In the genomic region with DNA sequence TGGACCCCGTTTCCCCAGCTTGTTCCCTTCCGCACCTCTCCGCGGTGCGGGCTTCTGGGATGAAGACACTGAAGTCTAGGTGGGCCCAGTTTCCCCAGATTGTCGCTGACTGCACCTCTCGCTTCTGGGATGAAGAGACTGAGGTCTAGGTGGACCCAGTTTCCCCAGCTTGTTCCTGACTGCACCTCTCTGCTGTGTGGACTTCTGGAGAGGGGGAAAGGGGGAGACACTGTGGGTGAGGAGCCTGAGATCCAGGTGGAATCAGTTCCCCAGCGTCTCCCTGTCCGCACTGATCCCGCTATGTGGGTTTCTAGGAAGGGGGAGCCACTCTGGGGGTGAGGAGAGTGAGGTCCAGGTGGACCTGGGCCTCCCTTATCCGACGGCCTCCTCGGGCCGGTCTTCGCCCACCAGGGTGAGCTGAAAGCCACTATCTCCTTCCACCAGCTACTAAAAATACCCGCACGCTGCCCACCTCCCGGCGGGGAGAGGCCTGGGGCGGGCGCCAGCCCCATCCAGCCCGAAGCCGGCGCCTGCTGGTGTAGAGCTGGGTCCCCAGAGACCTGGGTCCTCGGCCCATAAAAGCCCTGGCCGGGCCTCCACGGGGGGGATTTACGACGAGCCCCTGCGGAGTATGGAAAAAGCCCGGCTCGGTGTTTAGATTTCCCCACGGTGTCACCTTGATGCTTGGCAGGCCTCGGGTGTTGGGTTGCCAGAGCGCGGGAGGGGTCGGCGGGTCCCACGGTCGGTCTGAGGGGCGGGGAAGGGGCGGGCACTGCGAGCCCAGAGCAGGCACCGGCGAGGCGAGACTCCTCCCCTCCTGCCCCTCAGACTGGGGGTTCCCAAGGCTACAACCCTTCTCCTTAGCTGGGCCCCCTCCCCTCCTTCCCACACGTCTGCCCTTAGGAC, we compare ENCODE assay signal across 9 cellular contexts. TPM values are rescaled to one million over a fixed set of nuclear protein-coding genes. Genes with fewer than 3 reads are reported as not detected.
A peak's percentile ranks its signal among the peaks of the same experiment; 100 is the strongest.
DNase-seq lines count a peak whose midpoint lies in the region; ATAC-seq and TF ChIP-seq lines count a peak whose summit lies in the region.
"Had no signal": no experiment of that assay in that cellular context is flagged by ENCODE, and none has a peak within 500 bp of the region (broad histone marks: within the 10 kb centered on the region; RNA-seq: fewer than 3 reads in every experiment).

No MANE protein-coding gene starts in this region.

- H2AFZ ChIP-seq in parathyroid adenoma, result peak overlapping the region; percentile 93

- no peaks in the 10 kb centered on the region for H3K79me2 ChIP-seq in parathyroid adenoma

- no peaks in the 10 kb centered on the region for H3K27me3 ChIP-seq in parathyroid adenoma (ENCODE audit: control insufficient read depth, insufficient read depth, low read length)

- TF ChIP-seq CTCF in fibroblast of villous mesenchyme (IDR thresholded peaks at IDR 0.05; ENCODE audit: insufficient read depth, low read depth, low read length) (no peak), parathyroid adenoma (IDR thresholded peaks at IDR 0.05) (no peak)

- H3K4me3 ChIP-seq in fibroblast of villous mesenchyme (ENCODE audit: low read depth, low read length) (peak overlapping the region; percentile 86), parathyroid adenoma (ENCODE audit: low read depth, low read length) (peak overlapping the region; percentile 67)

- peak overlapping the region; percentile 66 for H3K27ac ChIP-seq in parathyroid adenoma

- H3K9ac ChIP-seq in parathyroid adenoma, result no peak overlapping the region

- DNase-seq in COLO668 (lab: John Stamatoyannopoulos, UW; ENCODE audit: unreplicated experiment), result peak; percentile 69
- peak; percentile 59 for DNase-seq in KG1 (lab: John Stamatoyannopoulos, UW)
- peak; percentile 43 for DNase-seq in activated CD8-positive, alpha-beta memory T cell treated with anti-CD3 and anti-CD28 coated beads, Interleukin-2, amount 50 U/mL, for 4 hours
- peak; percentile 89 for DNase-seq in fibroblast of villous mesenchyme (ENCODE audit: low read depth)
- DNase-seq in mucosa of gallbladder (ENCODE audit: low spot score), result no peak
- no peak for DNase-seq in activated effector memory CD4-positive, alpha-beta T cell treated with anti-CD3 and anti-CD28 coated beads, Interleukin-2, amount 50 U/mL, for 16 hours

- H3K4me1 ChIP-seq in parathyroid adenoma, result peaks cover 3% of the 10 kb centered on the region

- no peaks in the 10 kb centered on the region for H3K36me3 ChIP-seq in parathyroid adenoma (ENCODE audit: control insufficient read depth, insufficient read depth, low read length)

- H3K4me2 ChIP-seq in parathyroid adenoma (ENCODE audit: low read length), result peak overlapping the region; percentile 74

- no peaks in the 10 kb centered on the region for H3K9me3 ChIP-seq in parathyroid adenoma (ENCODE audit: control insufficient read depth, low read length)

- ATAC-seq in GM18907 (IDR thresholded peaks at IDR 0.05; ENCODE audit: unreplicated experiment), result no peak

RNA-seq across cellular contexts. Expression of a gene that starts 10.6 kb away (rescaled TPM):
- not detected in 2 replicates for total RNA-seq in fibroblast of villous mesenchyme
- total RNA-seq in mucosa of gallbladder, result 81.2 TPM
- total RNA-seq: LHCN-M2 had no signal

RNA-seq across cellular contexts. Expression of a gene that starts 22.3 kb away (rescaled TPM):
- total RNA-seq in fibroblast of villous mesenchyme (under 0.01 TPM in 1 of 2 replicates, not detected in the other), mucosa of gallbladder (127 TPM)
- total RNA-seq: LHCN-M2 had no signal

RNA-seq across cellular contexts. Expression of a gene that starts 24.0 kb away (rescaled TPM):
- total RNA-seq in fibroblast of villous mesenchyme, result 0.32 TPM in 1 of 2 replicates, not detected in the other
- 6.2 TPM for total RNA-seq in mucosa of gallbladder
- total RNA-seq: LHCN-M2 had no signal

RNA-seq across cellular contexts. Expression of a gene that starts 38.0 kb away (rescaled TPM):
- total RNA-seq in fibroblast of villous mesenchyme (15.8 and 19.9 TPM in 2 replicates), mucosa of gallbladder (37.2 TPM)

RNA-seq across cellular contexts. Expression of a gene that starts 41.4 kb away (rescaled TPM):
- total RNA-seq in fibroblast of villous mesenchyme, result not detected in 2 replicates
- total RNA-seq in mucosa of gallbladder, result not detected
- total RNA-seq: LHCN-M2 had no signal

Comparison
In these comparisons a context has a peak if more than half of its experiments do, and no peak if none do; other contexts are left out.
1. DNase-seq: peak in COLO668 (single experiment), KG1 (single experiment), activated CD8-positive, alpha-beta memory T cell treated with anti-CD3 and anti-CD28 coated beads, Interleukin-2, amount 50 U/mL, for 4 hours (single experiment) and fibroblast of villous mesenchyme (single experiment); none in mucosa of gallbladder (single experiment) and activated effector memory CD4-positive, alpha-beta T cell treated with anti-CD3 and anti-CD28 coated beads, Interleukin-2, amount 50 U/mL, for 16 hours (single experiment).
2. RNA of a gene that starts 10.6 kb away (total RNA-seq): 81.2 TPM in mucosa of gallbladder (single experiment); not detected in fibroblast of villous mesenchyme; every median in the first group is over 10 times any median in the second.
3. RNA of a gene that starts 22.3 kb away (total RNA-seq): 127 TPM in mucosa of gallbladder (single experiment); under 0.01 TPM in fibroblast of villous mesenchyme; every median in the first group is over 100 times any median in the second.